In genomic region chr3:102194760-102195159, GRCh38 we compare ENCODE assay signal across 21 cellular contexts.
DNase-seq lines count a peak whose midpoint lies in the region; ATAC-seq and TF ChIP-seq lines count a peak whose summit lies in the region.
"Had no signal": no experiment of that assay in that cellular context is flagged by ENCODE, and none has a peak within 500 bp of the region (broad histone marks: within the 10 kb centered on the region; RNA-seq: fewer than 3 reads in every experiment).

No MANE protein-coding gene starts in this region.

- DNase-seq in RWPE1 (ENCODE audit: low spot score), result no peak
- DNase-seq in kidney tubule cell (ENCODE audit: low spot score), result peak; percentile 7
- DNase-seq in upper lobe of right lung, result no peak
- no peak for DNase-seq in CD4-positive, alpha-beta T cell
- no peak for DNase-seq in DMS79 treated with DMSO at 0.1 percent for 48 hours (lab: John Stamatoyannopoulos, UW)
- DNase-seq in middle frontal gyrus (ENCODE audit: extremely low spot score, low spot score), result no peak
- DNase-seq: activated CD4-positive, alpha-beta T cell treated with anti-CD3 and anti-CD28 coated beads, Interleukin-2, amount 50 U/mL, for 1 hour; activated CD8-positive, alpha-beta memory T cell treated with anti-CD3 and anti-CD28 coated beads, Interleukin-2, amount 50 U/mL, for 48 hours; activated effector memory CD4-positive, alpha-beta T cell treated with anti-CD3 and anti-CD28 coated beads, Interleukin-2, amount 50 U/mL, for 16 hours; adrenal gland; COR-L47; dorsolateral prefrontal cortex; left cardiac atrium; NCI-H1105; NCI-H2107; Right ventricle myocardium superior; stimulated activated CD8-positive, alpha-beta memory T cell treated with anti-CD3 and anti-CD28 coated beads, Interleukin-4, amount 100 ng/mL, for 48 hours; testis had no signal

- CTCF ChIA-PET in RWPE1 (lab: Yijun Ruan, JAX), result no interaction called here
- CTCF ChIA-PET in CD4-positive, alpha-beta T cell (lab: Charles Lee), result no interaction called here

- peaks cover under 1% of the 10 kb centered on the region for H3K4me1 Mint-ChIP-seq in CD4-positive, alpha-beta T cell (ENCODE audit: low read depth)
- H3K4me1 Mint-ChIP-seq: B cell had no signal

- H3K27ac Mint-ChIP-seq in CD4-positive, alpha-beta T cell, result no peak overlapping the region
- H3K27ac Mint-ChIP-seq: B cell had no signal

- ATAC-seq in GM21529 (IDR thresholded peaks at IDR 0.05; ENCODE audit: unreplicated experiment), result peak; percentile 49
- ATAC-seq in upper lobe of right lung, result no peak
- no peak for ATAC-seq in CD4-positive, alpha-beta T cell (ENCODE audit: poor library complexity)

- no peaks in the 10 kb centered on the region for H3K27me3 Mint-ChIP-seq in CD4-positive, alpha-beta T cell
- H3K27me3 Mint-ChIP-seq: B cell had no signal

- H3K9me3 ChIP-seq in upper lobe of right lung, result no peaks in the 10 kb centered on the region
- no peaks in the 10 kb centered on the region for H3K9me3 ChIP-seq in CD4-positive, alpha-beta T cell (ENCODE audit: control insufficient read depth, low read length)
- H3K9me3 ChIP-seq: adrenal gland, testis had no signal

- peaks cover 7% of the 10 kb centered on the region for H3K4me1 ChIP-seq in upper lobe of right lung
- H3K4me1 ChIP-seq: adrenal gland, testis had no signal

- H3K36me3 Mint-ChIP-seq in CD4-positive, alpha-beta T cell (ENCODE audit: low read depth), result no peaks in the 10 kb centered on the region

- peak overlapping the region; percentile 60 for H3K27ac ChIP-seq in RWPE1
- peak overlapping the region; percentile 55 for H3K27ac ChIP-seq in upper lobe of right lung
- H3K27ac ChIP-seq in CD4-positive, alpha-beta T cell (ENCODE audit: low read depth, low read length), result no peak overlapping the region
- H3K27ac ChIP-seq: adrenal gland, cardiac muscle cell, dorsolateral prefrontal cortex, testis had no signal

- no peaks in the 10 kb centered on the region for H3K9me3 Mint-ChIP-seq in CD4-positive, alpha-beta T cell

- H3K4me3 ChIP-seq in upper lobe of right lung, result no peak overlapping the region
- H3K4me3 ChIP-seq: adrenal gland, cardiac muscle cell, dorsolateral prefrontal cortex, testis had no signal

- intact Hi-C loops in upper lobe of right lung (cut with DNase I), result no loop called here
- intact Hi-C loops in CD4-positive, alpha-beta T cell (cut with DNase I, micrococcal nuclease), result no loop called here

- H3K27me3 ChIP-seq in upper lobe of right lung, result no peaks in the 10 kb centered on the region
- no peaks in the 10 kb centered on the region for H3K27me3 ChIP-seq in CD4-positive, alpha-beta T cell (ENCODE audit: control insufficient read depth, insufficient read depth, low read length)
- H3K27me3 ChIP-seq: adrenal gland, cardiac muscle cell, dorsolateral prefrontal cortex, testis had no signal

- TF ChIP-seq CTCF in RWPE1 (conservative IDR thresholded peaks at IDR 0.05; ENCODE audit: low read depth) (no peak), upper lobe of right lung (IDR thresholded peaks at IDR 0.05) (no peak)
- TF ChIP-seq CTCF in CD4-positive, alpha-beta T cell (IDR thresholded peaks at IDR 0.05), result no peak

- H3K4me3 Mint-ChIP-seq in CD4-positive, alpha-beta T cell, result no peak overlapping the region
- H3K4me3 Mint-ChIP-seq: B cell had no signal

- POLR2A ChIA-PET in RWPE1 (lab: Yijun Ruan, JAX; ENCODE audit: low non-redundant PET), result interaction anchor here (1.0 kb wide), 1 partner anchor 346 kb away, joined by 3 read pairs; the partner anchor contains the start of gene NFKBIZ
- POLR2A ChIA-PET in CD4-positive, alpha-beta T cell (lab: Charles Lee), result interaction anchor here (0.7 kb wide), 1 partner anchor 236 kb away, joined by 3 read pairs; no protein-coding TSS in a partner anchor

- H3K36me3 ChIP-seq in upper lobe of right lung, result no peaks in the 10 kb centered on the region
- H3K36me3 ChIP-seq: adrenal gland, cardiac muscle cell had no signal
